8 cellular contexts compared by ENCODE assay signal in the genomic region with DNA sequence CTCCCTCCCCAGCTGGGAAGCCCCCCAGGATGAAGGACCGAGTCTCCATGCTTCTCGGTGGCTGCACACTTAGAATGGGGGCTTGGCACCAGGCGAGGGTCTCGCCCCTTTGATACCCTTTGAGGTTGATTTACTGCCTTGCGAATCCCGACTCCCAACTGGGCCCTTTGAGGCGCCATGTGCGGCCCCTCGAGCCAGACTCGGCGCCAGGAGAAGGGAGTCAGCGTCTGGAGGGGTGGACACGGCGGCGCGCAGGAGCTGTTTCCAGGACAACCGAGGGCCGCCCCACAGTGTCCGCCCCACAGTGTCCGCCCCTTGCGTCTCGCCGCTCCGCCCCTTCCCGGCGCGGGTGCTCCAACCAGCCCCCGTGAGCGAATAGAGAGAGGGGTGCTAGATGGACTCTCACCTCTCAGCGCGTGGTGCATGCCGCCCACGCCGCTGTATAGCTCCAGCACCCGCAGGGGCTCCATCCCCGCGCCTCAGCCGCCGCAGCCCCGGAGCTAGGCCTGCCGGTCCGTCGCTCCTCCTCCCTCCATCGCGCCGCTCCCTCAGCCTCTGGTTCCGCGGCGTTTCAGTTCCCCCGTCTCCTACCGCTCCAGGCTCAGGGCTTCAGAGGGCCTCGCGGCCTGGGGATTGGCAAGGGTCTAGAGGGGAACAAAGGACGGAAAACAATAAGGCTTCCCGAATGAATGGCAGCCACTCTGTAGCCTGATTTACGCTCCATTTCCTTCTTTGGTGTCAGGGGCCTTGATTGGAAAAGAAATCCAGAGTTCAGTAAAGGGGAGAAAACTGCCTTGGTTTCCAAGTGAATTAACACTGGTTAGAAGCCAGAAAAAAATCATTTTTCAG. TPM values are rescaled to one million over a fixed set of nuclear protein-coding genes. Genes with fewer than 3 reads are reported as not detected.
DNase-seq lines count a peak whose midpoint lies in the region; ATAC-seq and TF ChIP-seq lines count a peak whose summit lies in the region.

A gene with protein sequence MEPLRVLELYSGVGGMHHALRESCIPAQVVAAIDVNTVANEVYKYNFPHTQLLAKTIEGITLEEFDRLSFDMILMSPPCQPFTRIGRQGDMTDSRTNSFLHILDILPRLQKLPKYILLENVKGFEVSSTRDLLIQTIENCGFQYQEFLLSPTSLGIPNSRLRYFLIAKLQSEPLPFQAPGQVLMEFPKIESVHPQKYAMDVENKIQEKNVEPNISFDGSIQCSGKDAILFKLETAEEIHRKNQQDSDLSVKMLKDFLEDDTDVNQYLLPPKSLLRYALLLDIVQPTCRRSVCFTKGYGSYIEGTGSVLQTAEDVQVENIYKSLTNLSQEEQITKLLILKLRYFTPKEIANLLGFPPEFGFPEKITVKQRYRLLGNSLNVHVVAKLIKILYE (minus strand): TSS at position 508 of the 849 bp plus-strand sequence. CDS start 38 bp downstream, at position 470.

- DNase-seq in GDM1 (lab: John Stamatoyannopoulos, UW) (peak; percentile 89), GOT3 (lab: John Stamatoyannopoulos, UW) (peak; percentile 63), LNCaP clone FGC (ENCODE audit: low read depth) (no peak), Right ventricle myocardium inferior (ENCODE audit: missing footprints) (peak; percentile 94), ovary (peak; percentile 87 to 92 (median 89))
- peak; percentile 86 for DNase-seq in activated naive CD8-positive, alpha-beta T cell treated with anti-CD3 and anti-CD28 coated beads, Interleukin-2, amount 10 ng/mL, durations not matched to agents 7 days and 5 days

- peak within 1 kb of the TSS; percentile 63 for H3K4me3 ChIP-seq in LNCaP clone FGC (ENCODE audit: low read depth, low read length)
- H3K4me3 ChIP-seq in ovary, result peak within 1 kb of the TSS; percentile 65
- peak within 1 kb of the TSS; percentile 75 for H3K4me3 ChIP-seq in thymus (ENCODE audit: low read length)

- peak within 1 kb of the TSS; percentile 91 for H3K4me3 Mint-ChIP-seq in activated naive CD8-positive, alpha-beta T cell treated with anti-CD3 and anti-CD28 coated beads, Interleukin-2, amount 10 ng/mL, durations not matched to agents 7 days and 5 days

- WGBS in ovary, 3 donors, result 1 to 2% (median 2%) methylated on average over 47 to 56 of the region's 56 CpGs
- 2% methylated on average over 56 of the region's 56 CpGs for WGBS in thymus

- TF ChIP-seq CTCF in LNCaP clone FGC (IDR thresholded peaks at IDR 0.05; ENCODE audit: control insufficient read depth, extremely low read depth, insufficient read depth) (no peak), ovary (IDR thresholded peaks at IDR 0.05) (peak in 1 of 3 donors; percentile 27)

- H3K4me1 ChIP-seq in ovary (ENCODE audit: insufficient read depth) (no peaks in the 10 kb centered on the region), thymus (ENCODE audit: control insufficient read depth, insufficient read depth, low read length) (no peaks in the 10 kb centered on the region)

- H3K27me3 Mint-ChIP-seq in activated naive CD8-positive, alpha-beta T cell treated with anti-CD3 and anti-CD28 coated beads, Interleukin-2, amount 10 ng/mL, durations not matched to agents 7 days and 5 days, result no peaks in the 10 kb centered on the region

- H3K36me3 ChIP-seq in ovary (no peaks in the 10 kb centered on the region), thymus (ENCODE audit: control insufficient read depth, insufficient read depth) (no peaks in the 10 kb centered on the region)

- H3K27me3 ChIP-seq in ovary (no peaks in the 10 kb centered on the region), thymus (ENCODE audit: control insufficient read depth, insufficient read depth) (no peaks in the 10 kb centered on the region)

- peak within 1 kb of the TSS; percentile 84 for H3K27ac Mint-ChIP-seq in activated naive CD8-positive, alpha-beta T cell treated with anti-CD3 and anti-CD28 coated beads, Interleukin-2, amount 10 ng/mL, durations not matched to agents 7 days and 5 days

- peak; percentile 91 for TF ChIP-seq POLR2A in ovary (IDR thresholded peaks at IDR 0.05)

- H3K27ac ChIP-seq in ovary (peak within 1 kb of the TSS; percentile 87 to 91), thymus (ENCODE audit: low read depth) (peak within 1 kb of the TSS; percentile 87)

- no peak for TF ChIP-seq EP300 in ovary (IDR thresholded peaks at IDR 0.05)

- intact Hi-C loops in Right ventricle myocardium inferior (cut with DNase I), result loop anchor here (2.0 kb wide), 1 partner anchor 27 kb away; a partner anchor contains a TSS
- intact Hi-C loops in ovary (cut with DNase I), result loop anchor here in 2 of 4 donors (2.0 kb wide), 1 partner anchor 27 kb away; a partner anchor contains a TSS

- H3K9me3 Mint-ChIP-seq in activated naive CD8-positive, alpha-beta T cell treated with anti-CD3 and anti-CD28 coated beads, Interleukin-2, amount 10 ng/mL, durations not matched to agents 7 days and 5 days, result no peaks in the 10 kb centered on the region

- ATAC-seq in SK-N-SH treated with all-trans-retinoic acid at 6 μM for 48 hours (peak; percentile 97), Right ventricle myocardium inferior (peak; percentile 100)
- peak; percentile 93 for ATAC-seq in activated naive CD8-positive, alpha-beta T cell treated with anti-CD3 and anti-CD28 coated beads, Interleukin-2, amount 10 ng/mL, durations not matched to agents 7 days and 5 days (ENCODE audit: low read depth)

- POLR2A ChIA-PET in activated naive CD8-positive, alpha-beta T cell treated with anti-CD3 and anti-CD28 coated beads, Interleukin-2, amount 10 ng/mL, durations not matched to agents 7 days and 5 days (lab: Charles Lee), result interaction anchor here (0.8 to 11.1 kb wide), 18 partner anchors 10 to 384 kb away, joined by 3 to 337 read pairs (median 6); a partner anchor contains a TSS

- no peaks in the 10 kb centered on the region for H3K9me3 ChIP-seq in ovary
- H3K9me3 ChIP-seq in thymus (ENCODE audit: control insufficient read depth), result no peaks in the 10 kb centered on the region

- H3K4me1 Mint-ChIP-seq in activated naive CD8-positive, alpha-beta T cell treated with anti-CD3 and anti-CD28 coated beads, Interleukin-2, amount 10 ng/mL, durations not matched to agents 7 days and 5 days, result peaks cover 44% of the 10 kb centered on the region

- H3K36me3 Mint-ChIP-seq in activated naive CD8-positive, alpha-beta T cell treated with anti-CD3 and anti-CD28 coated beads, Interleukin-2, amount 10 ng/mL, durations not matched to agents 7 days and 5 days, result peaks cover 2% of the 10 kb centered on the region

TF ChIP-seq in SK-N-SH treated with all-trans-retinoic acid at 6 μM for 48 hours, 23 proteins besides CTCF, POLR2A, EP300 and RAD21 (continues in another document):
- TF ChIP-seq ZNF565 (CRISPR knock-in tag; conservative IDR thresholded peaks at IDR 0.05; ENCODE audit: low read depth), result peak; percentile 70; the same call in 1 of the 2 replicates
- 0 out of 2 replicates have a peak, but pooled peaks have one; percentile 81 for TF ChIP-seq CSDC2 (CRISPR knock-in tag; IDR thresholded peaks at IDR 0.05)
- no peak for TF ChIP-seq ZC3H10 (CRISPR knock-in tag; IDR thresholded peaks at IDR 0.05)
- no peak for TF ChIP-seq TOX (CRISPR knock-in tag; IDR thresholded peaks at IDR 0.05; ENCODE audit: borderline replicate concordance)
- TF ChIP-seq, protein P1, sequence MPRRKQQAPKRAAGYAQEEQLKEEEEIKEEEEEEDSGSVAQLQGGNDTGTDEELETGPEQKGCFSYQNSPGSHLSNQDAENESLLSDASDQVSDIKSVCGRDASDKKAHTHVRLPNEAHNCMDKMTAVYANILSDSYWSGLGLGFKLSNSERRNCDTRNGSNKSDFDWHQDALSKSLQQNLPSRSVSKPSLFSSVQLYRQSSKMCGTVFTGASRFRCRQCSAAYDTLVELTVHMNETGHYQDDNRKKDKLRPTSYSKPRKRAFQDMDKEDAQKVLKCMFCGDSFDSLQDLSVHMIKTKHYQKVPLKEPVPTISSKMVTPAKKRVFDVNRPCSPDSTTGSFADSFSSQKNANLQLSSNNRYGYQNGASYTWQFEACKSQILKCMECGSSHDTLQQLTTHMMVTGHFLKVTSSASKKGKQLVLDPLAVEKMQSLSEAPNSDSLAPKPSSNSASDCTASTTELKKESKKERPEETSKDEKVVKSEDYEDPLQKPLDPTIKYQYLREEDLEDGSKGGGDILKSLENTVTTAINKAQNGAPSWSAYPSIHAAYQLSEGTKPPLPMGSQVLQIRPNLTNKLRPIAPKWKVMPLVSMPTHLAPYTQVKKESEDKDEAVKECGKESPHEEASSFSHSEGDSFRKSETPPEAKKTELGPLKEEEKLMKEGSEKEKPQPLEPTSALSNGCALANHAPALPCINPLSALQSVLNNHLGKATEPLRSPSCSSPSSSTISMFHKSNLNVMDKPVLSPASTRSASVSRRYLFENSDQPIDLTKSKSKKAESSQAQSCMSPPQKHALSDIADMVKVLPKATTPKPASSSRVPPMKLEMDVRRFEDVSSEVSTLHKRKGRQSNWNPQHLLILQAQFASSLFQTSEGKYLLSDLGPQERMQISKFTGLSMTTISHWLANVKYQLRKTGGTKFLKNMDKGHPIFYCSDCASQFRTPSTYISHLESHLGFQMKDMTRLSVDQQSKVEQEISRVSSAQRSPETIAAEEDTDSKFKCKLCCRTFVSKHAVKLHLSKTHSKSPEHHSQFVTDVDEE (CRISPR knock-in tag; IDR thresholded peaks at IDR 0.05), result peak; percentile 86
- TF ChIP-seq ISL1 (CRISPR knock-in tag; IDR thresholded peaks at IDR 0.05), result no peak
- TF ChIP-seq OSR1 (CRISPR knock-in tag; IDR thresholded peaks at IDR 0.05), result no peak
- no peak for TF ChIP-seq ZFP30 (CRISPR knock-in tag; IDR thresholded peaks at IDR 0.05)
- TF ChIP-seq ZFP3 (CRISPR knock-in tag; IDR thresholded peaks at IDR 0.05), result peak; percentile 72; the same call in 1 of the 2 replicates
- TF ChIP-seq PPARA (CRISPR knock-in tag; IDR thresholded peaks at IDR 0.05; ENCODE audit: borderline replicate concordance), result no peak
- TF ChIP-seq, protein P2, sequence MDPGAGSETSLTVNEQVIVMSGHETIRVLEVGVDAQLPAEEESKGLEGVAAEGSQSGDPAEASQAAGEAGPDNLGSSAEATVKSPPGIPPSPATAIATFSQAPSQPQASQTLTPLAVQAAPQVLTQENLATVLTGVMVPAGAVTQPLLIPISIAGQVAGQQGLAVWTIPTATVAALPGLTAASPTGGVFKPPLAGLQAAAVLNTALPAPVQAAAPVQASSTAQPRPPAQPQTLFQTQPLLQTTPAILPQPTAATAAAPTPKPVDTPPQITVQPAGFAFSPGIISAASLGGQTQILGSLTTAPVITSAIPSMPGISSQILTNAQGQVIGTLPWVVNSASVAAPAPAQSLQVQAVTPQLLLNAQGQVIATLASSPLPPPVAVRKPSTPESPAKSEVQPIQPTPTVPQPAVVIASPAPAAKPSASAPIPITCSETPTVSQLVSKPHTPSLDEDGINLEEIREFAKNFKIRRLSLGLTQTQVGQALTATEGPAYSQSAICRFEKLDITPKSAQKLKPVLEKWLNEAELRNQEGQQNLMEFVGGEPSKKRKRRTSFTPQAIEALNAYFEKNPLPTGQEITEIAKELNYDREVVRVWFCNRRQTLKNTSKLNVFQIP (CRISPR knock-in tag; IDR thresholded peaks at IDR 0.05; ENCODE audit: borderline replicate concordance, low read depth), result no peak

RNA-seq across cellular contexts. Expression of the gene that starts here (rescaled TPM):
- total RNA-seq in activated naive CD8-positive, alpha-beta T cell treated with anti-CD3 and anti-CD28 coated beads, Interleukin-2, amount 10 ng/mL, durations not matched to agents 7 days and 5 days, result 10 to 100 TPM; 15.3 to 17.1 TPM
- 4.5 TPM for total RNA-seq in Right ventricle myocardium inferior
- 10 to 100 TPM; 13.1 to 24.3 (median 17.9) TPM for total RNA-seq in ovary
- polyA plus RNA-seq in ovary, result 1 to 10 TPM; 3.2 to 5.9 TPM
- 5.0 TPM for polyA plus RNA-seq in thymus
